Comparison of ENCODE assay signal across 9 cellular contexts in the genomic region with DNA sequence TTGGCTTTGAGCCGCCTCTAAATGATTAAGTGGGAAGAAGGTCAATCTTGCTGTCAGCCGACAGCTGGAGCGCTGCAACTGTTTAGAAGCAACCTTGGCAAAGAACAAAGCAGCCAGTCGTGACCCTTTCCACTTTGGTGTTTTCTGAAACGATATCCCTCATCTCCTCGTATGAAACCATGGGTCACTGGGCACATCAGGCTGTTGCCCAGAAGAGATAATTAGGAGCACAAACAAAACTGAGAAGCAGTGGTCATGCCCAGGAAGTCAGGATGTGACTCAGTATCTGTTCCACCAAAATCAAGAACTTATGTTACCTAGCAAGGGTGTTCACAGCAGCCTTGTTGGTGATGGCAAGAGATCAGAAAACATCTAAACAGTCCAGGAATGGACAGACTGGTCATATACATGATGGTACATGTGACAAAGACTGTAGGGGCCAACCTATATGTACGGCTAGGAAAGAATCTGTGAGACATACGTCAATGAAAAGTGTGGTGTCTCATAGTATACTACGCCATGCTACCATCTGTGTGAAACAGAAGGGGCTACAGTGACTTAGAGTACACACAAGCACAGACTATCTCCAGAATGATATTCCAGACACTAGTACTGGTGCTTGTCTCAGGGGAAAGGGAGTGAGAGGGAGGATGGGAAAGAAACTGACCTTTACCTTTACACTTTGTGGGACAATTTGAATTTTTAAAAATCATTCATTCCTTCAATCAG.
DNase-seq lines count a peak whose midpoint lies in the region; ATAC-seq and TF ChIP-seq lines count a peak whose summit lies in the region.
"Had no signal": no experiment of that assay in that cellular context is flagged by ENCODE, and none has a peak within 500 bp of the region (broad histone marks: within the 10 kb centered on the region; RNA-seq: fewer than 3 reads in every experiment).

No MANE protein-coding gene starts in this region.

- H3K27me3 Mint-ChIP-seq in T-helper 1 cell treated with Interleukin-12 subunit alpha and Interleukin-12 subunit beta and Interleukin-4 antibody, amounts not matched to agents 30 μg/mL and 1 μg/mL, for 36 hours (ENCODE audit: low read depth) = no peaks in the 10 kb centered on the region

- no peak overlapping the region for H3K4me3 ChIP-seq in fibroblast of mammary gland (ENCODE audit: control insufficient read depth, low read depth, low read length)
- H3K4me3 ChIP-seq: SK-N-MC had no signal

- no peak for ATAC-seq in GM21737 (IDR thresholded peaks at IDR 0.05; ENCODE audit: unreplicated experiment)

- peaks cover 41% of the 10 kb centered on the region for H3K4me1 Mint-ChIP-seq in T-helper 1 cell treated with Interleukin-12 subunit alpha and Interleukin-12 subunit beta and Interleukin-4 antibody, amounts not matched to agents 30 μg/mL and 1 μg/mL, for 36 hours (ENCODE audit: low read depth)

- peaks cover 56% of the 10 kb centered on the region for H3K36me3 Mint-ChIP-seq in T-helper 1 cell treated with Interleukin-12 subunit alpha and Interleukin-12 subunit beta and Interleukin-4 antibody, amounts not matched to agents 30 μg/mL and 1 μg/mL, for 36 hours (ENCODE audit: low read depth)

- peak; percentile 69 for DNase-seq in ELR (ENCODE audit: low read depth)
- peak; percentile 95 for DNase-seq in fibroblast of mammary gland (ENCODE audit: low read depth)
- DNase-seq in retina = peak; percentile 53
- no peak for DNase-seq in NCI-H2107 (lab: John Stamatoyannopoulos, UW)
- no peak for DNase-seq in activated gamma-delta T cell (lab: John Stamatoyannopoulos, UW)
- no peak for DNase-seq in stimulated activated naive CD4-positive, alpha-beta T cell (lab: John Stamatoyannopoulos, UW)

- no peak for TF ChIP-seq CTCF in fibroblast of mammary gland (conservative IDR thresholded peaks at IDR 0.05; ENCODE audit: control insufficient read depth, insufficient read depth, low read depth, low read length)

- H3K27ac Mint-ChIP-seq in T-helper 1 cell treated with Interleukin-12 subunit alpha and Interleukin-12 subunit beta and Interleukin-4 antibody, amounts not matched to agents 30 μg/mL and 1 μg/mL, for 36 hours = peak overlapping the region; percentile 78

- H3K9me3 Mint-ChIP-seq in T-helper 1 cell treated with Interleukin-12 subunit alpha and Interleukin-12 subunit beta and Interleukin-4 antibody, amounts not matched to agents 30 μg/mL and 1 μg/mL, for 36 hours = no peaks in the 10 kb centered on the region

- H3K4me3 Mint-ChIP-seq in T-helper 1 cell treated with Interleukin-12 subunit alpha and Interleukin-12 subunit beta and Interleukin-4 antibody, amounts not matched to agents 30 μg/mL and 1 μg/mL, for 36 hours = peak overlapping the region; percentile 13

Comparison
In these comparisons a context has a peak if more than half of its experiments do, and no peak if none do; other contexts are left out.
1. DNase-seq: peak in ELR (single experiment), fibroblast of mammary gland (single experiment) and retina (single experiment); none in NCI-H2107 (single experiment), activated gamma-delta T cell (single experiment) and stimulated activated naive CD4-positive, alpha-beta T cell (0 of 6).